Comparison of ENCODE assay signal across 11 cellular contexts in the genomic region with DNA sequence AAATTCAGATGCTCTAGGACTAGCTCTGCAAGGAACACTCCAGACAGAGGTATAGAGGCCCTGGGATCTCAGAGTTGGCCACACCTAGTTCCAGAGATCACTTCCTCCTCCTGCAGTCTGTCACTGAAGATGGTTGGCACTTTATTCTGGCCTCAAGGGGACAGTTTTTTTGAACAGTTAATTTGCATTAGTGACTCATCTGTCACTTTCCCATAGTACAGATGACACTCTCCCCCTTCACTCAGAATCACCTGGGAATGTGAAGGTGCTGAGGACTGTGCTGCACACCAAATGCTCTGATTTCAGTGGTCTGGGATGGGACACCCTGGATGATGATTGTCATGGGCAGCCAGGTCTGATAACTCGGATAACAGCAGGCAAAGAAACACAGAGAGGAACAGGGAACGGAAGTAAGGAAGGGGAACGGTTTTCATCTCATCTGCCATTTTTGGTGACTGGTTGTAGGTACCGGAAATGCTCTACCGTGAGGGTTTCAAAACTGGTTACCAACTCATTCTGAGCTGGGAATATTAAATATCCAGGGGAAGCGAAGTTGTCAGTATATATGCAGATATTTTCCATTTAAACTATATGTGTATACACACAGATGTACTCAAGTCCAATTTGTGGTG.
DNase-seq lines count a peak whose midpoint lies in the region; ATAC-seq, FAIRE-seq and TF ChIP-seq lines count a peak whose summit lies in the region.
"Had no signal": no experiment of that assay in that cellular context is flagged by ENCODE, and none has a peak within 500 bp of the region (broad histone marks: within the 10 kb centered on the region; RNA-seq: fewer than 3 reads in every experiment).

No MANE protein-coding gene starts in this region.

- FAIRE-seq in GM19239 (lab: Jason Lieb, UNC), result peak; percentile 82

- H3K4me1 ChIP-seq in spleen, result no peaks in the 10 kb centered on the region

- H3K4me3 ChIP-seq in spleen, result peak overlapping the region in 1 of 8 donors; percentile 21
- H3K4me3 ChIP-seq: BLaER1 treated with 17β-estradiol and CSF1 and Interleukin-3, amounts not matched to agents 10 nM and 100 nM; cardiac muscle cell had no signal

- H3K9me3 Mint-ChIP-seq in osteocyte (ENCODE audit: unreplicated experiment), result no peaks in the 10 kb centered on the region
- no peaks in the 10 kb centered on the region for H3K9me3 Mint-ChIP-seq in activated T-helper 1 cell treated with anti-CD3 and anti-CD28 coated beads, Interleukin-12 subunit alpha, Interleukin-12 subunit beta, Interleukin-2, Interleukin-4 antibody, amounts not matched to agents 30 ng/mL and 10 ng/mL and 1 ng/mL, durations not matched to agents 14 hours and 24 hours and 36 hours

- no peak for TF ChIP-seq POLR2A in spleen (IDR thresholded peaks at IDR 0.05)

- no peaks in the 10 kb centered on the region for H3K9me3 ChIP-seq in spleen
- H3K9me3 ChIP-seq: BLaER1 treated with 17β-estradiol and CSF1 and Interleukin-3, amounts not matched to agents 10 nM and 100 nM had no signal

- intact Hi-C loops in spleen (cut with DNase I; ENCODE audit: low total_unique reads), result no loop called here
- intact Hi-C loops in activated T-helper 1 cell treated with anti-CD3 and anti-CD28 coated beads, Interleukin-12 subunit alpha, Interleukin-12 subunit beta, Interleukin-2, Interleukin-4 antibody, amounts not matched to agents 30 ng/mL and 10 ng/mL and 1 ng/mL, durations not matched to agents 14 hours and 24 hours and 36 hours (cut with micrococcal nuclease), result no loop called here

- H3K27me3 Mint-ChIP-seq in osteocyte (ENCODE audit: unreplicated experiment), result no peaks in the 10 kb centered on the region
- H3K27me3 Mint-ChIP-seq in activated T-helper 1 cell treated with anti-CD3 and anti-CD28 coated beads, Interleukin-12 subunit alpha, Interleukin-12 subunit beta, Interleukin-2, Interleukin-4 antibody, amounts not matched to agents 30 ng/mL and 10 ng/mL and 1 ng/mL, durations not matched to agents 14 hours and 24 hours and 36 hours (ENCODE audit: insufficient read depth), result no peaks in the 10 kb centered on the region

- ATAC-seq in HG02970 (IDR thresholded peaks at IDR 0.05; ENCODE audit: low FRiP score, unreplicated experiment), result peak; percentile 74

- peak overlapping the region in 1 of 8 donors; percentile 28 for H3K27ac ChIP-seq in spleen
- H3K27ac ChIP-seq: BLaER1 treated with 17β-estradiol and CSF1 and Interleukin-3, amounts not matched to agents 10 nM and 100 nM; cardiac muscle cell had no signal

- no peaks in the 10 kb centered on the region for H3K27me3 ChIP-seq in spleen (replicated peaks in 1 of 7)
- H3K27me3 ChIP-seq: BLaER1 treated with 17β-estradiol and CSF1 and Interleukin-3, amounts not matched to agents 10 nM and 100 nM; cardiac muscle cell had no signal

- peaks cover 0 to 94% (median 9%) of the 10 kb centered on the region in 6 donors for H3K36me3 ChIP-seq in spleen
- H3K36me3 ChIP-seq: cardiac muscle cell had no signal

- H3K4me3 Mint-ChIP-seq in osteocyte (ENCODE audit: unreplicated experiment), result no peak overlapping the region
- H3K4me3 Mint-ChIP-seq in activated T-helper 1 cell treated with anti-CD3 and anti-CD28 coated beads, Interleukin-12 subunit alpha, Interleukin-12 subunit beta, Interleukin-2, Interleukin-4 antibody, amounts not matched to agents 30 ng/mL and 10 ng/mL and 1 ng/mL, durations not matched to agents 14 hours and 24 hours and 36 hours, result no peak overlapping the region

- peak; percentile 2 for DNase-seq in CD1c-positive myeloid dendritic cell (ENCODE audit: extremely low spot score)
- DNase-seq in GM19239 (ENCODE audit: insufficient read length, low spot score), result peak; percentile 44
- DNase-seq in NOMO-1 treated with DMSO at 0.1 percent for 48 hours (lab: John Stamatoyannopoulos, UW; ENCODE audit: unreplicated experiment), result peak; percentile 49
- DNase-seq in spleen, result no peak
- no peak for DNase-seq in NCI-H1092 (lab: John Stamatoyannopoulos, UW)
- no peak for DNase-seq in osteocyte (ENCODE audit: extremely low spot score, unreplicated experiment)
- no peak for DNase-seq in activated T-helper 1 cell treated with anti-CD3 and anti-CD28 coated beads, Interleukin-12 subunit alpha, Interleukin-12 subunit beta, Interleukin-2, Interleukin-4 antibody, amounts not matched to agents 30 ng/mL and 10 ng/mL and 1 ng/mL, durations not matched to agents 14 hours and 24 hours and 36 hours (ENCODE audit: low spot score)
- DNase-seq: T1000 had no signal

- peaks cover 9% of the 10 kb centered on the region for H3K4me1 Mint-ChIP-seq in osteocyte (ENCODE audit: unreplicated experiment)
- peaks cover 33% of the 10 kb centered on the region for H3K4me1 Mint-ChIP-seq in activated T-helper 1 cell treated with anti-CD3 and anti-CD28 coated beads, Interleukin-12 subunit alpha, Interleukin-12 subunit beta, Interleukin-2, Interleukin-4 antibody, amounts not matched to agents 30 ng/mL and 10 ng/mL and 1 ng/mL, durations not matched to agents 14 hours and 24 hours and 36 hours (ENCODE audit: low read depth)

- no peaks in the 10 kb centered on the region for H3K36me3 Mint-ChIP-seq in osteocyte (ENCODE audit: unreplicated experiment)
- peaks cover 4% of the 10 kb centered on the region for H3K36me3 Mint-ChIP-seq in activated T-helper 1 cell treated with anti-CD3 and anti-CD28 coated beads, Interleukin-12 subunit alpha, Interleukin-12 subunit beta, Interleukin-2, Interleukin-4 antibody, amounts not matched to agents 30 ng/mL and 10 ng/mL and 1 ng/mL, durations not matched to agents 14 hours and 24 hours and 36 hours (ENCODE audit: low read depth)

- 81 to 90% (median 84%) methylated on average over 6 of the region's 6 CpGs for WGBS in spleen, 5 donors

- TF ChIP-seq CTCF in spleen (IDR thresholded peaks at IDR 0.05 in 8 of 11, conservative IDR thresholded peaks at IDR 0.05 in 3 of 11) (no peak), osteocyte (IDR thresholded peaks at IDR 0.05) (no peak)

- no peak overlapping the region for H3K27ac Mint-ChIP-seq in osteocyte (ENCODE audit: unreplicated experiment)
- H3K27ac Mint-ChIP-seq in activated T-helper 1 cell treated with anti-CD3 and anti-CD28 coated beads, Interleukin-12 subunit alpha, Interleukin-12 subunit beta, Interleukin-2, Interleukin-4 antibody, amounts not matched to agents 30 ng/mL and 10 ng/mL and 1 ng/mL, durations not matched to agents 14 hours and 24 hours and 36 hours, result no peak overlapping the region

Comparison
In these comparisons a context has a peak if more than half of its experiments do, and no peak if none do; other contexts are left out.
1. DNase-seq: peak in CD1c-positive myeloid dendritic cell (single experiment), GM19239 (single experiment) and NOMO-1 treated with DMSO at 0.1 percent for 48 hours (single experiment); none in spleen (single experiment), NCI-H1092 (single experiment), osteocyte (single experiment) and activated T-helper 1 cell treated with anti-CD3 and anti-CD28 coated beads, Interleukin-12 subunit alpha, Interleukin-12 subunit beta, Interleukin-2, Interleukin-4 antibody, amounts not matched to agents 30 ng/mL and 10 ng/mL and 1 ng/mL, durations not matched to agents 14 hours and 24 hours and 36 hours (single experiment).